ENCODE assay signal across 9 cellular contexts in genomic region chr3:54122046-54122801, GRCh38. TPM values are rescaled to one million over a fixed set of nuclear protein-coding genes. Genes with fewer than 3 reads are reported as not detected.
DNase-seq lines count a peak whose midpoint lies in the region; ATAC-seq and TF ChIP-seq lines count a peak whose summit lies in the region.
"Had no signal": no experiment of that assay in that cellular context is flagged by ENCODE, and none has a peak within 500 bp of the region (broad histone marks: within the 10 kb centered on the region; RNA-seq: fewer than 3 reads in every experiment).

Gene CACNA2D3 (plus strand): TSS chr3:54122552.

- CTCF ChIA-PET in Caco-2 (lab: Charles Lee), result no interaction called here

- TF ChIP-seq POLR2A in breast epithelium (IDR thresholded peaks at IDR 0.05), result no peak

- H3K9me3 ChIP-seq in Caco-2, result no peaks in the 10 kb centered on the region
- H3K9me3 ChIP-seq in breast epithelium, result no peaks in the 10 kb centered on the region
- H3K9me3 ChIP-seq in thymus (ENCODE audit: control insufficient read depth), result no peaks in the 10 kb centered on the region

- H3K27me3 Mint-ChIP-seq in Caco-2 (ENCODE audit: insufficient read depth, unreplicated experiment), result peaks cover 23% of the 10 kb centered on the region
- peaks cover 39% of the 10 kb centered on the region for H3K27me3 Mint-ChIP-seq in IgD-negative memory B cell

- H3K4me1 ChIP-seq in Caco-2 (peaks cover 3% of the 10 kb centered on the region; the same call in 1 of the 2 replicates), breast epithelium (peaks cover 4 to 13% of the 10 kb centered on the region in 2 donors), thymus (ENCODE audit: control insufficient read depth, insufficient read depth, low read length) (no peaks in the 10 kb centered on the region)

- no peak within 1 kb of the TSS for H3K27ac Mint-ChIP-seq in Caco-2 (ENCODE audit: unreplicated experiment)
- H3K27ac Mint-ChIP-seq in IgD-negative memory B cell, result no peak within 1 kb of the TSS

- H3K27me3 ChIP-seq in Caco-2 (replicated peaks; ENCODE audit: control insufficient read depth, insufficient read depth, low read length), result peaks cover 4% of the 10 kb centered on the region
- H3K27me3 ChIP-seq in breast epithelium, result peaks cover 5 to 54% of the 10 kb centered on the region in 2 donors
- H3K27me3 ChIP-seq in thymus (ENCODE audit: control insufficient read depth, insufficient read depth), result peaks cover 59% of the 10 kb centered on the region

- intact Hi-C loops in Caco-2 (cut with micrococcal nuclease; ENCODE audit: unreplicated experiment) (no loop called here), breast epithelium (cut with DNase I; ENCODE audit: low total_unique reads) (no loop called here), posterior vena cava (cut with DNase I) (no loop called here)

- peak within 1 kb of the TSS in 1 of 2 donors; percentile 38 for H3K27ac ChIP-seq in breast epithelium
- H3K27ac ChIP-seq in thymus (ENCODE audit: low read depth), result no peak within 1 kb of the TSS

- H3K36me3 Mint-ChIP-seq in Caco-2 (ENCODE audit: insufficient read depth, unreplicated experiment) (no peaks in the 10 kb centered on the region), IgD-negative memory B cell (no peaks in the 10 kb centered on the region)

- no peaks in the 10 kb centered on the region for H3K9me3 Mint-ChIP-seq in Caco-2 (ENCODE audit: unreplicated experiment)
- no peaks in the 10 kb centered on the region for H3K9me3 Mint-ChIP-seq in IgD-negative memory B cell

- no peak for ATAC-seq in GM18502 (IDR thresholded peaks at IDR 0.05; ENCODE audit: poor library complexity, unreplicated experiment)

- BruUV-seq in Caco-2 (replicated peaks; lab: Mats Ljungman, UMichigan), result no TSS peak

- H3K4me3 Mint-ChIP-seq in Caco-2 (ENCODE audit: unreplicated experiment) (peak within 1 kb of the TSS; percentile 66), IgD-negative memory B cell (peak within 1 kb of the TSS; percentile 11 to 86 (median 57))

- no peak for TF ChIP-seq CTCF in Caco-2 (IDR thresholded peaks at IDR 0.05; ENCODE audit: insufficient read depth in 1 of 2, low read depth in 1 of 2, low read length in 1 of 2, severe bottlenecking in 1 of 2, unreplicated experiment in 1 of 2)
- no peak for TF ChIP-seq CTCF in breast epithelium (IDR thresholded peaks at IDR 0.05)

- peak in 1 of 2 experiments; percentile 17 for DNase-seq in Caco-2
- no peak for DNase-seq in breast epithelium (ENCODE audit: low spot score in 2 of 2)
- peak; percentile 4 for DNase-seq in kidney glomerular epithelial cell (lab: John Stamatoyannopoulos, UW)
- no peak for DNase-seq in posterior vena cava (ENCODE audit: low spot score)
- DNase-seq in HT-29 (ENCODE audit: low spot score), result no peak

- peak within 1 kb of the TSS; percentile 25 for H3K4me3 ChIP-seq in Caco-2 (ENCODE audit: low read depth, low read length)
- peak within 1 kb of the TSS; percentile 49 to 80 (median 60) for H3K4me3 ChIP-seq in breast epithelium
- H3K4me3 ChIP-seq in thymus (ENCODE audit: low read length), result peak within 1 kb of the TSS; percentile 22

- 2% methylated on average over 106 of the region's 109 CpGs for WGBS in thymus

- peaks cover 6% of the 10 kb centered on the region for H3K4me1 Mint-ChIP-seq in Caco-2 (ENCODE audit: low read depth, unreplicated experiment)
- H3K4me1 Mint-ChIP-seq in IgD-negative memory B cell, result peaks cover 2 to 11% (median 4%) of the 10 kb centered on the region in 3 donors

- H3K36me3 ChIP-seq in Caco-2 (ENCODE audit: control insufficient read depth, insufficient read depth, low read length) (no peaks in the 10 kb centered on the region), breast epithelium (no peaks in the 10 kb centered on the region), thymus (ENCODE audit: control insufficient read depth, insufficient read depth) (no peaks in the 10 kb centered on the region)

- POLR2A ChIA-PET in Caco-2 (lab: Charles Lee), result no interaction called here

RNA-seq across cellular contexts. Expression of gene CACNA2D3, which starts in this region (rescaled TPM):
- total RNA-seq in Caco-2 (2022) (0.39 TPM in 1 of 2 replicates, not detected in the other), breast epithelium (1 to 10 TPM in 2 of 3 donors, under 1 TPM in 1; 0.59 to 3.4 (median 2.3) TPM), posterior vena cava (1 to 10 TPM; 2.0 to 4.0 TPM)
- polyA plus RNA-seq in IgD-negative memory B cell (not detected), thymus (2.1 TPM)
- total RNA-seq in HT-29 (2014; rRNA removed; shearing (Covaris generic)), result not detected in 2 replicates
- total RNA-seq: glomerular endothelial cell had no signal
